Comparison of ENCODE assay signal across 1 cellular context in the genomic region with DNA sequence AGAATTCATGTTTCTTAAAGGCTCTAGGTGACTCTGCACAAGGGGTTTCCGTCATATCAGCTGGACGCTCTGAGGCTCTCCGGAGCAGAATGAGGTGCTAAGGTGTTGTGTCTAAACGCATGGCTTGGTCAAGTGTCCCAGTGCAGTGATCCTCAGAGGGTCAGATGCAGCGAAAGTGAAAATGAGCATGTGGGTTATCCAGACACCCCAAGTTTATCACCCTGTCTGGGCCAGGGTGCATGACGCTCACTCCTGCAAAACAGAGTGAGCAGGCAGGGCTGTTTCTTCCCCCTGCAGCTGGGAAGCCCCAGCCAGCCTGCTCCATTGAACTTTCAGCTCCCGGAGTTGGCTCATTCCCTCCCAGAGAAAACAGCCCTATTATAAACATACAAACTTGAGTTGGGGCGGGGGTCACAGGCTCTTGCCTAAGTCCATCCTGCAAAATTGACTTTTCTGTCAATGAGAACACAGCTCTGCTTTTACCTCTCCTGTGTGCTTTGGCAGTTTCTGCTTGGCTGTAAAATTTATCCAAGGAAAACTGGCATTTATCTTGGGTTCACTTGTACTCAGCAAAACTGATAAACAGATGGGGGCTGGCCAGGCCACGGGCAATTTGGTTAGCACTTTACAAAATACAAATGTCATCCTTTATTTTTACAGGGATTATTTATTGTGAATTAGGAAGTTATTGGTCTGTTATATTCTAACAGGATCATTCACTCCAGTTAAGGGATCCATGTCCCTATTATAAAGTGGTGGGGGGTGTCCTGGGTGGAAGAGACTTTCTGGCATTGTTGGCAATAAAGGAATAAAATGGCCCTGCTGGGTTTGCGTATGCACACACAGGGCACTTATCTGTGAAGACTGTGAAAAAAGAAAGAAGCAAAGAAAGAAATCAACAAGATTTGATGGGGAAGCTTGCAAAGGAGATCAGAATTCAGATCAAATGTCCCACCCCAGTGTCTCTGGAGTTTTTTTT.
TF ChIP-seq lines count a peak whose summit lies in the region.

No MANE protein-coding gene starts in this region.

TF ChIP-seq in HepG2, 621 proteins besides CTCF, POLR2A, EP300 and RAD21 (continued from another document and continues in another):
- TF ChIP-seq, protein P1, sequence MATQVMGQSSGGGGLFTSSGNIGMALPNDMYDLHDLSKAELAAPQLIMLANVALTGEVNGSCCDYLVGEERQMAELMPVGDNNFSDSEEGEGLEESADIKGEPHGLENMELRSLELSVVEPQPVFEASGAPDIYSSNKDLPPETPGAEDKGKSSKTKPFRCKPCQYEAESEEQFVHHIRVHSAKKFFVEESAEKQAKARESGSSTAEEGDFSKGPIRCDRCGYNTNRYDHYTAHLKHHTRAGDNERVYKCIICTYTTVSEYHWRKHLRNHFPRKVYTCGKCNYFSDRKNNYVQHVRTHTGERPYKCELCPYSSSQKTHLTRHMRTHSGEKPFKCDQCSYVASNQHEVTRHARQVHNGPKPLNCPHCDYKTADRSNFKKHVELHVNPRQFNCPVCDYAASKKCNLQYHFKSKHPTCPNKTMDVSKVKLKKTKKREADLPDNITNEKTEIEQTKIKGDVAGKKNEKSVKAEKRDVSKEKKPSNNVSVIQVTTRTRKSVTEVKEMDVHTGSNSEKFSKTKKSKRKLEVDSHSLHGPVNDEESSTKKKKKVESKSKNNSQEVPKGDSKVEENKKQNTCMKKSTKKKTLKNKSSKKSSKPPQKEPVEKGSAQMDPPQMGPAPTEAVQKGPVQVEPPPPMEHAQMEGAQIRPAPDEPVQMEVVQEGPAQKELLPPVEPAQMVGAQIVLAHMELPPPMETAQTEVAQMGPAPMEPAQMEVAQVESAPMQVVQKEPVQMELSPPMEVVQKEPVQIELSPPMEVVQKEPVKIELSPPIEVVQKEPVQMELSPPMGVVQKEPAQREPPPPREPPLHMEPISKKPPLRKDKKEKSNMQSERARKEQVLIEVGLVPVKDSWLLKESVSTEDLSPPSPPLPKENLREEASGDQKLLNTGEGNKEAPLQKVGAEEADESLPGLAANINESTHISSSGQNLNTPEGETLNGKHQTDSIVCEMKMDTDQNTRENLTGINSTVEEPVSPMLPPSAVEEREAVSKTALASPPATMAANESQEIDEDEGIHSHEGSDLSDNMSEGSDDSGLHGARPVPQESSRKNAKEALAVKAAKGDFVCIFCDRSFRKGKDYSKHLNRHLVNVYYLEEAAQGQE (IDR thresholded peaks at IDR 0.05; ENCODE audit: borderline replicate concordance in 1 of 2, low read depth in 1 of 2, low read length in 2 of 2): peak in 1 of 2 experiments; percentile 69; a peak in 1 of 4 replicates
- no peak for TF ChIP-seq NR3C1 (CRISPR knock-in tag; IDR thresholded peaks at IDR 0.05)
- TF ChIP-seq, protein P2, sequence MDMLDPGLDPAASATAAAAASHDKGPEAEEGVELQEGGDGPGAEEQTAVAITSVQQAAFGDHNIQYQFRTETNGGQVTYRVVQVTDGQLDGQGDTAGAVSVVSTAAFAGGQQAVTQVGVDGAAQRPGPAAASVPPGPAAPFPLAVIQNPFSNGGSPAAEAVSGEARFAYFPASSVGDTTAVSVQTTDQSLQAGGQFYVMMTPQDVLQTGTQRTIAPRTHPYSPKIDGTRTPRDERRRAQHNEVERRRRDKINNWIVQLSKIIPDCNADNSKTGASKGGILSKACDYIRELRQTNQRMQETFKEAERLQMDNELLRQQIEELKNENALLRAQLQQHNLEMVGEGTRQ (IDR thresholded peaks at IDR 0.05; ENCODE audit: low read depth, low read length): no peak
- TF ChIP-seq, protein P2 (CRISPR knock-in tag; IDR thresholded peaks at IDR 0.05; ENCODE audit: borderline replicate concordance): 0 out of 2 replicates have a peak, but pooled peaks have one; percentile 31
- no peak for TF ChIP-seq RBAK (CRISPR knock-in tag; IDR thresholded peaks at IDR 0.05)
- no peak for TF ChIP-seq ZNF282 (IDR thresholded peaks at IDR 0.05; ENCODE audit: partially characterized antibody)
- peak; percentile 97 for TF ChIP-seq ZNF614 (CRISPR knock-in tag; IDR thresholded peaks at IDR 0.05; ENCODE audit: borderline replicate concordance)
- no peak for TF ChIP-seq NFRKB (IDR thresholded peaks at IDR 0.05)
- TF ChIP-seq NBN (conservative IDR thresholded peaks at IDR 0.05): no peak
- no peak for TF ChIP-seq JDP2 (CRISPR knock-in tag; IDR thresholded peaks at IDR 0.05; ENCODE audit: borderline replicate concordance)
- peak; percentile 38; the same call in 1 of the 2 replicates for TF ChIP-seq NFYC (CRISPR knock-in tag; IDR thresholded peaks at IDR 0.05)
- TF ChIP-seq PAWR (CRISPR knock-in tag; IDR thresholded peaks at IDR 0.05; ENCODE audit: borderline replicate concordance): no peak
- TF ChIP-seq, protein P3, sequence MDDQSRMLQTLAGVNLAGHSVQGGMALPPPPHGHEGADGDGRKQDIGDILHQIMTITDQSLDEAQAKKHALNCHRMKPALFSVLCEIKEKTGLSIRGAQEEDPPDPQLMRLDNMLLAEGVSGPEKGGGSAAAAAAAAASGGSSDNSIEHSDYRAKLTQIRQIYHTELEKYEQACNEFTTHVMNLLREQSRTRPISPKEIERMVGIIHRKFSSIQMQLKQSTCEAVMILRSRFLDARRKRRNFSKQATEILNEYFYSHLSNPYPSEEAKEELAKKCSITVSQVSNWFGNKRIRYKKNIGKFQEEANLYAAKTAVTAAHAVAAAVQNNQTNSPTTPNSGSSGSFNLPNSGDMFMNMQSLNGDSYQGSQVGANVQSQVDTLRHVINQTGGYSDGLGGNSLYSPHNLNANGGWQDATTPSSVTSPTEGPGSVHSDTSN (CRISPR knock-in tag; IDR thresholded peaks at IDR 0.05; ENCODE audit: borderline replicate concordance): 0 out of 2 replicates have a peak, but pooled peaks have one; percentile 61
- no peak for TF ChIP-seq ZNF589 (CRISPR knock-in tag; conservative IDR thresholded peaks at IDR 0.05)
- TF ChIP-seq, protein P4, sequence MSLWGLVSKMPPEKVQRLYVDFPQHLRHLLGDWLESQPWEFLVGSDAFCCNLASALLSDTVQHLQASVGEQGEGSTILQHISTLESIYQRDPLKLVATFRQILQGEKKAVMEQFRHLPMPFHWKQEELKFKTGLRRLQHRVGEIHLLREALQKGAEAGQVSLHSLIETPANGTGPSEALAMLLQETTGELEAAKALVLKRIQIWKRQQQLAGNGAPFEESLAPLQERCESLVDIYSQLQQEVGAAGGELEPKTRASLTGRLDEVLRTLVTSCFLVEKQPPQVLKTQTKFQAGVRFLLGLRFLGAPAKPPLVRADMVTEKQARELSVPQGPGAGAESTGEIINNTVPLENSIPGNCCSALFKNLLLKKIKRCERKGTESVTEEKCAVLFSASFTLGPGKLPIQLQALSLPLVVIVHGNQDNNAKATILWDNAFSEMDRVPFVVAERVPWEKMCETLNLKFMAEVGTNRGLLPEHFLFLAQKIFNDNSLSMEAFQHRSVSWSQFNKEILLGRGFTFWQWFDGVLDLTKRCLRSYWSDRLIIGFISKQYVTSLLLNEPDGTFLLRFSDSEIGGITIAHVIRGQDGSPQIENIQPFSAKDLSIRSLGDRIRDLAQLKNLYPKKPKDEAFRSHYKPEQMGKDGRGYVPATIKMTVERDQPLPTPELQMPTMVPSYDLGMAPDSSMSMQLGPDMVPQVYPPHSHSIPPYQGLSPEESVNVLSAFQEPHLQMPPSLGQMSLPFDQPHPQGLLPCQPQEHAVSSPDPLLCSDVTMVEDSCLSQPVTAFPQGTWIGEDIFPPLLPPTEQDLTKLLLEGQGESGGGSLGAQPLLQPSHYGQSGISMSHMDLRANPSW (CRISPR knock-in tag; IDR thresholded peaks at IDR 0.05; ENCODE audit: borderline replicate concordance): peak; percentile 64; the same call in 1 of the 2 replicates
- no peak for TF ChIP-seq HNRNPH1 (optimal IDR thresholded peaks at IDR 0.05; ENCODE audit: low read depth, low read length)
- TF ChIP-seq, protein P5, sequence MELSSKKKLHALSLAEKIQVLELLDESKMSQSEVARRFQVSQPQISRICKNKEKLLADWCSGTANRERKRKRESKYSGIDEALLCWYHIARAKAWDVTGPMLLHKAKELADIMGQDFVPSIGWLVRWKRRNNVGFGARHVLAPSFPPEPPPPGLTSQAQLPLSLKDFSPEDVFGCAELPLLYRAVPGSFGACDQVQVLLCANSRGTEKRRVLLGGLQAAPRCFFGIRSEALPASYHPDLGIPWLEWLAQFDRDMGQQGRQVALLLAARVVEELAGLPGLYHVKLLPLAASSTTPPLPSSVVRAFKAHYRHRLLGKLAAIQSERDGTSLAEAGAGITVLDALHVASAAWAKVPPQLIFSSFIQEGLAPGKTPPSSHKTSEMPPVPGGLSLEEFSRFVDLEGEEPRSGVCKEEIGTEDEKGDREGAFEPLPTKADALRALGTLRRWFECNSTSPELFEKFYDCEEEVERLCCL (CRISPR knock-in tag; IDR thresholded peaks at IDR 0.05; ENCODE audit: borderline replicate concordance): no peak
- peak; percentile 43 for TF ChIP-seq SPEN (CRISPR knock-in tag; IDR thresholded peaks at IDR 0.05; ENCODE audit: low read depth)
- peak; percentile 90 for TF ChIP-seq ERF (CRISPR knock-in tag; IDR thresholded peaks at IDR 0.05)
- TF ChIP-seq, protein P6, sequence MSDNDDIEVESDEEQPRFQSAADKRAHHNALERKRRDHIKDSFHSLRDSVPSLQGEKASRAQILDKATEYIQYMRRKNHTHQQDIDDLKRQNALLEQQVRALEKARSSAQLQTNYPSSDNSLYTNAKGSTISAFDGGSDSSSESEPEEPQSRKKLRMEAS (IDR thresholded peaks at IDR 0.05): no peak
- TF ChIP-seq, protein P7, sequence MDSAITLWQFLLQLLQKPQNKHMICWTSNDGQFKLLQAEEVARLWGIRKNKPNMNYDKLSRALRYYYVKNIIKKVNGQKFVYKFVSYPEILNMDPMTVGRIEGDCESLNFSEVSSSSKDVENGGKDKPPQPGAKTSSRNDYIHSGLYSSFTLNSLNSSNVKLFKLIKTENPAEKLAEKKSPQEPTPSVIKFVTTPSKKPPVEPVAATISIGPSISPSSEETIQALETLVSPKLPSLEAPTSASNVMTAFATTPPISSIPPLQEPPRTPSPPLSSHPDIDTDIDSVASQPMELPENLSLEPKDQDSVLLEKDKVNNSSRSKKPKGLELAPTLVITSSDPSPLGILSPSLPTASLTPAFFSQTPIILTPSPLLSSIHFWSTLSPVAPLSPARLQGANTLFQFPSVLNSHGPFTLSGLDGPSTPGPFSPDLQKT (CRISPR knock-in tag; IDR thresholded peaks at IDR 0.05; ENCODE audit: borderline replicate concordance): no peak
- no peak for TF ChIP-seq SOX6 (IDR thresholded peaks at IDR 0.05)
- peak; percentile 91 for TF ChIP-seq SOX6 (CRISPR knock-in tag; IDR thresholded peaks at IDR 0.05)
- TF ChIP-seq NFE2L2 (IDR thresholded peaks at IDR 0.05; ENCODE audit: low read length): no peak
- TF ChIP-seq, protein P8, sequence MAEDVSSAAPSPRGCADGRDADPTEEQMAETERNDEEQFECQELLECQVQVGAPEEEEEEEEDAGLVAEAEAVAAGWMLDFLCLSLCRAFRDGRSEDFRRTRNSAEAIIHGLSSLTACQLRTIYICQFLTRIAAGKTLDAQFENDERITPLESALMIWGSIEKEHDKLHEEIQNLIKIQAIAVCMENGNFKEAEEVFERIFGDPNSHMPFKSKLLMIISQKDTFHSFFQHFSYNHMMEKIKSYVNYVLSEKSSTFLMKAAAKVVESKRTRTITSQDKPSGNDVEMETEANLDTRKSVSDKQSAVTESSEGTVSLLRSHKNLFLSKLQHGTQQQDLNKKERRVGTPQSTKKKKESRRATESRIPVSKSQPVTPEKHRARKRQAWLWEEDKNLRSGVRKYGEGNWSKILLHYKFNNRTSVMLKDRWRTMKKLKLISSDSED (CRISPR knock-in tag; IDR thresholded peaks at IDR 0.05): no peak
- peak; percentile 47; the same call in 1 of the 2 replicates for TF ChIP-seq MIER2 (CRISPR knock-in tag; IDR thresholded peaks at IDR 0.05)
- TF ChIP-seq ZNF567 (CRISPR knock-in tag; IDR thresholded peaks at IDR 0.05; ENCODE audit: borderline replicate concordance): no peak
- TF ChIP-seq ZNF547 (CRISPR knock-in tag; IDR thresholded peaks at IDR 0.05): no peak
- no peak for TF ChIP-seq KLF13 (CRISPR knock-in tag; IDR thresholded peaks at IDR 0.05)
- peak; percentile 36; the same call in 1 of the 2 replicates for TF ChIP-seq ZKSCAN5 (CRISPR knock-in tag; IDR thresholded peaks at IDR 0.05)
- peak; percentile 85; the same call in 1 of the 2 replicates for TF ChIP-seq ZNF703 (CRISPR knock-in tag; IDR thresholded peaks at IDR 0.05; ENCODE audit: borderline replicate concordance)
- TF ChIP-seq HES4 (CRISPR knock-in tag; IDR thresholded peaks at IDR 0.05; ENCODE audit: borderline replicate concordance): no peak; the same call in 1 of the 2 replicates
- TF ChIP-seq, protein P9, sequence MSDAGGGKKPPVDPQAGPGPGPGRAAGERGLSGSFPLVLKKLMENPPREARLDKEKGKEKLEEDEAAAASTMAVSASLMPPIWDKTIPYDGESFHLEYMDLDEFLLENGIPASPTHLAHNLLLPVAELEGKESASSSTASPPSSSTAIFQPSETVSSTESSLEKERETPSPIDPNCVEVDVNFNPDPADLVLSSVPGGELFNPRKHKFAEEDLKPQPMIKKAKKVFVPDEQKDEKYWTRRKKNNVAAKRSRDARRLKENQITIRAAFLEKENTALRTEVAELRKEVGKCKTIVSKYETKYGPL (CRISPR knock-in tag; IDR thresholded peaks at IDR 0.05): peak; percentile 82
- no peak; the same call in 1 of the 2 replicates for TF ChIP-seq PAX8 (CRISPR knock-in tag; IDR thresholded peaks at IDR 0.05; ENCODE audit: borderline replicate concordance)
- no peak for TF ChIP-seq ZNF326 (CRISPR knock-in tag; IDR thresholded peaks at IDR 0.05; ENCODE audit: borderline replicate concordance)
- peak; percentile 65; the same call in 1 of the 2 replicates for TF ChIP-seq POLR2AphosphoS5 (IDR thresholded peaks at IDR 0.05; ENCODE audit: low read depth, low read length)
- TF ChIP-seq ZMYM2 (CRISPR knock-in tag; IDR thresholded peaks at IDR 0.05): peak; percentile 90; the same call in 1 of the 2 replicates
- peak; percentile 97 for TF ChIP-seq U2AF1 (optimal IDR thresholded peaks at IDR 0.05; ENCODE audit: low read depth, low read length)
- no peak for TF ChIP-seq ZNF207 (IDR thresholded peaks at IDR 0.05; ENCODE audit: borderline replicate concordance)
- TF ChIP-seq TSC22D2 (CRISPR knock-in tag; IDR thresholded peaks at IDR 0.05; ENCODE audit: borderline replicate concordance): no peak
- no peak for TF ChIP-seq SIX4 (CRISPR knock-in tag; IDR thresholded peaks at IDR 0.05)
- TF ChIP-seq, protein P10, sequence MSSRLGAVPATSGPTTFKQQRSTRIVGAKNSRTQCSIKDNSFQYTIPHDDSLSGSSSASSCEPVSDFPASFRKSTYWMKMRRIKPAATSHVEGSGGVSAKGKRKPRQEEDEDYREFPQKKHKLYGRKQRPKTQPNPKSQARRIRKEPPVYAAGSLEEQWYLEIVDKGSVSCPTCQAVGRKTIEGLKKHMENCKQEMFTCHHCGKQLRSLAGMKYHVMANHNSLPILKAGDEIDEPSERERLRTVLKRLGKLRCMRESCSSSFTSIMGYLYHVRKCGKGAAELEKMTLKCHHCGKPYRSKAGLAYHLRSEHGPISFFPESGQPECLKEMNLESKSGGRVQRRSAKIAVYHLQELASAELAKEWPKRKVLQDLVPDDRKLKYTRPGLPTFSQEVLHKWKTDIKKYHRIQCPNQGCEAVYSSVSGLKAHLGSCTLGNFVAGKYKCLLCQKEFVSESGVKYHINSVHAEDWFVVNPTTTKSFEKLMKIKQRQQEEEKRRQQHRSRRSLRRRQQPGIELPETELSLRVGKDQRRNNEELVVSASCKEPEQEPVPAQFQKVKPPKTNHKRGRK (CRISPR knock-in tag; IDR thresholded peaks at IDR 0.05): no peak
- 0 out of 2 replicates have a peak, but pooled peaks have one; percentile 20 for TF ChIP-seq SIN3B (IDR thresholded peaks at IDR 0.05; ENCODE audit: low read length)
